In the genomic region with DNA sequence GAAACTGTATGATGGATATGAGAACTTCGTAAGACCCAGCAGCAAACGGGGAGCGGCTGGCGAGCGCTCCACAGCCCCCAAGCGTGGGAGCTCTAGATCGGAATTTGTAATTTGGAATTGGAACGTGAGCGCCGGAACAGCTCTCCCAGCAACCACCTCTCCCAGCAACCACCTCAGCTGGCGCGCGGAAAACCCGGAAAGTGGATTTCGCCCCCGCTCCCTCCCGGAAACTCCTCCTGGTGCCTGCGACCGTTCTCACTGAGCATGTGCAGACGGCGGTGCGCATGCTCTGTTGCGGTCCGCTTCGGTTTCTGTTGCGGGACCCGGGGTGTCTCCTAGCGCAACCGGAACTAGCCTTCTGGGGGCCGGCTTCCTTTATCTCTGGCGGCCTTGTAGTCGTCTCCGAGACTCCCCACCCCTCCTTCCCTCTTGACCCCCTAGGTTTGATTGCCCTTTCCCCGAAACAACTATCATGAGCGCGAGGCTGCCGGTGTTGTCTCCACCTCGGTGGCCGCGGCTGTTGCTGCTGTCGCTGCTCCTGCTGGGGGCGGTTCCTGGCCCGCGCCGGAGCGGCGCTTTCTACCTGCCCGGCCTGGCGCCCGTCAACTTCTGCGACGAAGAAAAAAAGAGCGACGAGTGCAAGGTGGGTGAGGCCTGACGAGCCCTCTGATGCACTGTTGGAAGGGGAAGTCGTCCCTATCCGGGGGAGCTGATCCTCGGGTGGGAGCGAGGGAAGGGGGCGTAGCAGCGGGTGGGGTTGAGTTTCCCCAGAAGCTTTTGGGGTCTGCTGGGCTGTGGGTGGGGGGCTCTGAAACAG, we compare ENCODE assay signal across 1 cellular context.
A peak's percentile ranks its signal among the peaks of the same experiment; 100 is the strongest.
TF ChIP-seq lines count a peak whose summit lies in the region.

A gene with protein sequence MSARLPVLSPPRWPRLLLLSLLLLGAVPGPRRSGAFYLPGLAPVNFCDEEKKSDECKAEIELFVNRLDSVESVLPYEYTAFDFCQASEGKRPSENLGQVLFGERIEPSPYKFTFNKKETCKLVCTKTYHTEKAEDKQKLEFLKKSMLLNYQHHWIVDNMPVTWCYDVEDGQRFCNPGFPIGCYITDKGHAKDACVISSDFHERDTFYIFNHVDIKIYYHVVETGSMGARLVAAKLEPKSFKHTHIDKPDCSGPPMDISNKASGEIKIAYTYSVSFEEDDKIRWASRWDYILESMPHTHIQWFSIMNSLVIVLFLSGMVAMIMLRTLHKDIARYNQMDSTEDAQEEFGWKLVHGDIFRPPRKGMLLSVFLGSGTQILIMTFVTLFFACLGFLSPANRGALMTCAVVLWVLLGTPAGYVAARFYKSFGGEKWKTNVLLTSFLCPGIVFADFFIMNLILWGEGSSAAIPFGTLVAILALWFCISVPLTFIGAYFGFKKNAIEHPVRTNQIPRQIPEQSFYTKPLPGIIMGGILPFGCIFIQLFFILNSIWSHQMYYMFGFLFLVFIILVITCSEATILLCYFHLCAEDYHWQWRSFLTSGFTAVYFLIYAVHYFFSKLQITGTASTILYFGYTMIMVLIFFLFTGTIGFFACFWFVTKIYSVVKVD (plus strand): TSS at position 338 of the 817 bp plus-strand sequence. CDS start 135 bp downstream, at position 473.

TF ChIP-seq in HepG2, 621 proteins besides CTCF, POLR2A, EP300 and RAD21 (continued from another document and continues in another):
- TF ChIP-seq, protein P1, sequence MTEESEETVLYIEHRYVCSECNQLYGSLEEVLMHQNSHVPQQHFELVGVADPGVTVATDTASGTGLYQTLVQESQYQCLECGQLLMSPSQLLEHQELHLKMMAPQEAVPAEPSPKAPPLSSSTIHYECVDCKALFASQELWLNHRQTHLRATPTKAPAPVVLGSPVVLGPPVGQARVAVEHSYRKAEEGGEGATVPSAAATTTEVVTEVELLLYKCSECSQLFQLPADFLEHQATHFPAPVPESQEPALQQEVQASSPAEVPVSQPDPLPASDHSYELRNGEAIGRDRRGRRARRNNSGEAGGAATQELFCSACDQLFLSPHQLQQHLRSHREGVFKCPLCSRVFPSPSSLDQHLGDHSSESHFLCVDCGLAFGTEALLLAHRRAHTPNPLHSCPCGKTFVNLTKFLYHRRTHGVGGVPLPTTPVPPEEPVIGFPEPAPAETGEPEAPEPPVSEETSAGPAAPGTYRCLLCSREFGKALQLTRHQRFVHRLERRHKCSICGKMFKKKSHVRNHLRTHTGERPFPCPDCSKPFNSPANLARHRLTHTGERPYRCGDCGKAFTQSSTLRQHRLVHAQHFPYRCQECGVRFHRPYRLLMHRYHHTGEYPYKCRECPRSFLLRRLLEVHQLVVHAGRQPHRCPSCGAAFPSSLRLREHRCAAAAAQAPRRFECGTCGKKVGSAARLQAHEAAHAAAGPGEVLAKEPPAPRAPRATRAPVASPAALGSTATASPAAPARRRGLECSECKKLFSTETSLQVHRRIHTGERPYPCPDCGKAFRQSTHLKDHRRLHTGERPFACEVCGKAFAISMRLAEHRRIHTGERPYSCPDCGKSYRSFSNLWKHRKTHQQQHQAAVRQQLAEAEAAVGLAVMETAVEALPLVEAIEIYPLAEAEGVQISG (CRISPR knock-in tag; IDR thresholded peaks at IDR 0.05), result peak; percentile 83
- TF ChIP-seq NR2F6 (IDR thresholded peaks at IDR 0.05), result no peak
- TF ChIP-seq NR2F6 (CRISPR knock-in tag; IDR thresholded peaks at IDR 0.05), result peak; percentile 51; the same call in 1 of the 2 replicates
- TF ChIP-seq FOXP1 (IDR thresholded peaks at IDR 0.05), result 0 out of 2 replicates have a peak, but pooled peaks have one; percentile 6
- 0 out of 2 replicates have a peak, but pooled peaks have one; percentile 5 for TF ChIP-seq FOXP1 (CRISPR knock-in tag; IDR thresholded peaks at IDR 0.05)
- TF ChIP-seq GTF3A (CRISPR knock-in tag; conservative IDR thresholded peaks at IDR 0.05), result 0 out of 2 replicates have a peak, but pooled peaks have one; percentile 34
- peak; percentile 43; the same call in 1 of the 2 replicates for TF ChIP-seq FOXO1 (CRISPR knock-in tag; IDR thresholded peaks at IDR 0.05)
- TF ChIP-seq ZNF292 (CRISPR knock-in tag; IDR thresholded peaks at IDR 0.05; ENCODE audit: borderline replicate concordance, low read depth), result peak; percentile 72; the same call in 1 of the 2 replicates
- peak; percentile 80 for TF ChIP-seq ZNF543 (CRISPR knock-in tag; IDR thresholded peaks at IDR 0.05)
- TF ChIP-seq ZNF720 (CRISPR knock-in tag; IDR thresholded peaks at IDR 0.05), result no peak
- TF ChIP-seq ZBTB25 (CRISPR knock-in tag; IDR thresholded peaks at IDR 0.05), result peak; percentile 78
- TF ChIP-seq CBX5 (CRISPR knock-in tag; IDR thresholded peaks at IDR 0.05; ENCODE audit: borderline replicate concordance), result peak; percentile 36; the same call in 1 of the 2 replicates
- no peak for TF ChIP-seq ZNF761 (CRISPR knock-in tag; conservative IDR thresholded peaks at IDR 0.05)
- peak; percentile 40; the same call in 1 of the 2 replicates for TF ChIP-seq RFXAP (CRISPR knock-in tag; IDR thresholded peaks at IDR 0.05; ENCODE audit: borderline replicate concordance)
- peak; percentile 57 for TF ChIP-seq TEAD3 (CRISPR knock-in tag; optimal IDR thresholded peaks at IDR 0.05; ENCODE audit: borderline replicate concordance)
- TF ChIP-seq PAX8 (CRISPR knock-in tag; IDR thresholded peaks at IDR 0.05; ENCODE audit: borderline replicate concordance), result no peak
- TF ChIP-seq, protein P2, sequence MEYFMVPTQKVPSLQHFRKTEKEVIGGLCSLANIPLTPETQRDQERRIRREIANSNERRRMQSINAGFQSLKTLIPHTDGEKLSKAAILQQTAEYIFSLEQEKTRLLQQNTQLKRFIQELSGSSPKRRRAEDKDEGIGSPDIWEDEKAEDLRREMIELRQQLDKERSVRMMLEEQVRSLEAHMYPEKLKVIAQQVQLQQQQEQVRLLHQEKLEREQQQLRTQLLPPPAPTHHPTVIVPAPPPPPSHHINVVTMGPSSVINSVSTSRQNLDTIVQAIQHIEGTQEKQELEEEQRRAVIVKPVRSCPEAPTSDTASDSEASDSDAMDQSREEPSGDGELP (IDR thresholded peaks at IDR 0.05; ENCODE audit: borderline replicate concordance, low read depth), result peak; percentile 86; the same call in 1 of the 2 replicates
- peak; percentile 73 for TF ChIP-seq YY1 (IDR thresholded peaks at IDR 0.05; ENCODE audit: insufficient read depth, insufficient replicate concordance, low read depth, low read length)
- peak; percentile 77; the same call in 2 of the 3 replicates for TF ChIP-seq MXI1 (IDR thresholded peaks at IDR 0.05; ENCODE audit: borderline replicate concordance, low read depth, low read length)
- no peak for TF ChIP-seq ZNF83 (CRISPR knock-in tag; IDR thresholded peaks at IDR 0.05; ENCODE audit: borderline replicate concordance)
- TF ChIP-seq ZBED4 (CRISPR knock-in tag; IDR thresholded peaks at IDR 0.05; ENCODE audit: borderline replicate concordance), result peak; percentile 23; the same call in 1 of the 2 replicates
- no peak for TF ChIP-seq ZNF383 (CRISPR knock-in tag; IDR thresholded peaks at IDR 0.05; ENCODE audit: borderline replicate concordance)
- TF ChIP-seq, protein P3, sequence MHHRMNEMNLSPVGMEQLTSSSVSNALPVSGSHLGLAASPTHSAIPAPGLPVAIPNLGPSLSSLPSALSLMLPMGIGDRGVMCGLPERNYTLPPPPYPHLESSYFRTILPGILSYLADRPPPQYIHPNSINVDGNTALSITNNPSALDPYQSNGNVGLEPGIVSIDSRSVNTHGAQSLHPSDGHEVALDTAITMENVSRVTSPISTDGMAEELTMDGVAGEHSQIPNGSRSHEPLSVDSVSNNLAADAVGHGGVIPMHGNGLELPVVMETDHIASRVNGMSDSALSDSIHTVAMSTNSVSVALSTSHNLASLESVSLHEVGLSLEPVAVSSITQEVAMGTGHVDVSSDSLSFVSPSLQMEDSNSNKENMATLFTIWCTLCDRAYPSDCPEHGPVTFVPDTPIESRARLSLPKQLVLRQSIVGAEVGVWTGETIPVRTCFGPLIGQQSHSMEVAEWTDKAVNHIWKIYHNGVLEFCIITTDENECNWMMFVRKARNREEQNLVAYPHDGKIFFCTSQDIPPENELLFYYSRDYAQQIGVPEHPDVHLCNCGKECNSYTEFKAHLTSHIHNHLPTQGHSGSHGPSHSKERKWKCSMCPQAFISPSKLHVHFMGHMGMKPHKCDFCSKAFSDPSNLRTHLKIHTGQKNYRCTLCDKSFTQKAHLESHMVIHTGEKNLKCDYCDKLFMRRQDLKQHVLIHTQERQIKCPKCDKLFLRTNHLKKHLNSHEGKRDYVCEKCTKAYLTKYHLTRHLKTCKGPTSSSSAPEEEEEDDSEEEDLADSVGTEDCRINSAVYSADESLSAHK (CRISPR knock-in tag; IDR thresholded peaks at IDR 0.05; ENCODE audit: borderline replicate concordance), result no peak
- peak in 1 of 2 experiments; percentile 83; a peak in 2 of 4 replicates for TF ChIP-seq KLF16 (CRISPR knock-in tag; IDR thresholded peaks at IDR 0.05)
- TF ChIP-seq HNRNPLL (IDR thresholded peaks at IDR 0.05; ENCODE audit: low read depth, low read length, poor library complexity, severe bottlenecking), result peak; percentile 80
- TF ChIP-seq ZNF570 (CRISPR knock-in tag; IDR thresholded peaks at IDR 0.05; ENCODE audit: borderline replicate concordance), result 0 out of 2 replicates have a peak, but pooled peaks have one; percentile 29
- TF ChIP-seq KDM4B (CRISPR knock-in tag; IDR thresholded peaks at IDR 0.05), result peak; percentile 42; the same call in 1 of the 2 replicates
- TF ChIP-seq NR2F1 (CRISPR knock-in tag; IDR thresholded peaks at IDR 0.05), result no peak
- no peak for TF ChIP-seq ZNF180 (CRISPR knock-in tag; IDR thresholded peaks at IDR 0.05; ENCODE audit: borderline replicate concordance, low read depth)
- peak; percentile 72 for TF ChIP-seq GABPA (IDR thresholded peaks at IDR 0.05; ENCODE audit: low read depth, low read length)
- TF ChIP-seq GABPA (CRISPR knock-in tag; IDR thresholded peaks at IDR 0.05; ENCODE audit: low read depth), result peak; percentile 92
- TF ChIP-seq, protein P4, sequence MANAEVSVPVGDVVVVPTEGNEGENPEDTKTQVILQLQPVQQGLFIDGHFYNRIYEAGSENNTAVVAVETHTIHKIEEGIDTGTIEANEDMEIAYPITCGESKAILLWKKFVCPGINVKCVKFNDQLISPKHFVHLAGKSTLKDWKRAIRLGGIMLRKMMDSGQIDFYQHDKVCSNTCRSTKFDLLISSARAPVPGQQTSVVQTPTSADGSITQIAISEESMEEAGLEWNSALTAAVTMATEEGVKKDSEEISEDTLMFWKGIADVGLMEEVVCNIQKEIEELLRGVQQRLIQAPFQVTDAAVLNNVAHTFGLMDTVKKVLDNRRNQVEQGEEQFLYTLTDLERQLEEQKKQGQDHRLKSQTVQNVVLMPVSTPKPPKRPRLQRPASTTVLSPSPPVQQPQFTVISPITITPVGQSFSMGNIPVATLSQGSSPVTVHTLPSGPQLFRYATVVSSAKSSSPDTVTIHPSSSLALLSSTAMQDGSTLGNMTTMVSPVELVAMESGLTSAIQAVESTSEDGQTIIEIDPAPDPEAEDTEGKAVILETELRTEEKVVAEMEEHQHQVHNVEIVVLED (CRISPR knock-in tag; IDR thresholded peaks at IDR 0.05; ENCODE audit: borderline replicate concordance), result peak; percentile 78
- no peak; the same call in 1 of the 2 replicates for TF ChIP-seq IRF1 (CRISPR knock-in tag; IDR thresholded peaks at IDR 0.05; ENCODE audit: low read depth)
- TF ChIP-seq NONO (IDR thresholded peaks at IDR 0.05), result no peak
- TF ChIP-seq NONO (CRISPR knock-in tag; conservative IDR thresholded peaks at IDR 0.05), result peak; percentile 60
- TF ChIP-seq, protein P5, sequence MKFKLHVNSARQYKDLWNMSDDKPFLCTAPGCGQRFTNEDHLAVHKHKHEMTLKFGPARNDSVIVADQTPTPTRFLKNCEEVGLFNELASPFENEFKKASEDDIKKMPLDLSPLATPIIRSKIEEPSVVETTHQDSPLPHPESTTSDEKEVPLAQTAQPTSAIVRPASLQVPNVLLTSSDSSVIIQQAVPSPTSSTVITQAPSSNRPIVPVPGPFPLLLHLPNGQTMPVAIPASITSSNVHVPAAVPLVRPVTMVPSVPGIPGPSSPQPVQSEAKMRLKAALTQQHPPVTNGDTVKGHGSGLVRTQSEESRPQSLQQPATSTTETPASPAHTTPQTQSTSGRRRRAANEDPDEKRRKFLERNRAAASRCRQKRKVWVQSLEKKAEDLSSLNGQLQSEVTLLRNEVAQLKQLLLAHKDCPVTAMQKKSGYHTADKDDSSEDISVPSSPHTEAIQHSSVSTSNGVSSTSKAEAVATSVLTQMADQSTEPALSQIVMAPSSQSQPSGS (CRISPR knock-in tag; IDR thresholded peaks at IDR 0.05), result peak; percentile 52; the same call in 1 of the 2 replicates
- peak; percentile 91 for TF ChIP-seq ELF1 (CRISPR knock-in tag; IDR thresholded peaks at IDR 0.05)
- peak; percentile 44; the same call in 1 of the 2 replicates for TF ChIP-seq CBFB (CRISPR knock-in tag; IDR thresholded peaks at IDR 0.05)
- no peak for TF ChIP-seq MBNL3 (CRISPR knock-in tag; conservative IDR thresholded peaks at IDR 0.05)
